In genomic region chr21:21163904-21164303, GRCh38 we compare ENCODE assay signal across 9 cellular contexts.
A peak's percentile ranks its signal among the peaks of the same experiment; 100 is the strongest.
DNase-seq lines count a peak whose midpoint lies in the region; ATAC-seq, FAIRE-seq and TF ChIP-seq lines count a peak whose summit lies in the region.
"Had no signal": no experiment of that assay in that cellular context is flagged by ENCODE, and none has a peak within 500 bp of the region (broad histone marks: within the 10 kb centered on the region; RNA-seq: fewer than 3 reads in every experiment).

No MANE protein-coding gene starts in this region.

- H3K27me3 ChIP-seq in left lung, result no peaks in the 10 kb centered on the region

- H3K9me3 ChIP-seq in left lung, result no peaks in the 10 kb centered on the region

- H3K4me1 ChIP-seq in left lung, result peaks cover 0 to 3% of the 10 kb centered on the region in 2 donors

- peak; percentile 64 for TF ChIP-seq CTCF in D721Med (IDR thresholded peaks at IDR 0.05; ENCODE audit: insufficient read depth, missing control alignments)
- peak; percentile 27 to 53 for TF ChIP-seq CTCF in left lung (IDR thresholded peaks at IDR 0.05)

- DNase-seq in D721Med (ENCODE audit: insufficient read length, low spot score), result no peak
- peak; percentile 26 for DNase-seq in HCEC 1CT
- peak; percentile 65 for DNase-seq in NCI-H146 (lab: John Stamatoyannopoulos, UW)
- DNase-seq in T follicular helper cell (ENCODE audit: low read depth), result peak; percentile 7
- peak; percentile 13 for DNase-seq in cerebellum (ENCODE audit: low spot score)
- DNase-seq in left lung, result peak in 1 of 2 donors; percentile 31
- peak; percentile 59 for DNase-seq in stromal cell of bone marrow (ENCODE audit: low read depth)
- DNase-seq: activated B cell treated with CpG ODN at 0.5 μM for 24 hours had no signal

- intact Hi-C loops in left lung (cut with DNase I), result no loop called here

- no peaks in the 10 kb centered on the region for H3K36me3 ChIP-seq in left lung

- H3K27ac ChIP-seq in left lung, result no peak overlapping the region

- ATAC-seq in left lung (peak; percentile 76), HG02870 (IDR thresholded peaks at IDR 0.05; ENCODE audit: unreplicated experiment) (no peak)

- H3K4me3 ChIP-seq in left lung, result no peak overlapping the region

- peak; percentile 25 for FAIRE-seq in D721Med (lab: Jason Lieb, UNC)
